ENCODE assay signal across 1 cellular context in the genomic region with DNA sequence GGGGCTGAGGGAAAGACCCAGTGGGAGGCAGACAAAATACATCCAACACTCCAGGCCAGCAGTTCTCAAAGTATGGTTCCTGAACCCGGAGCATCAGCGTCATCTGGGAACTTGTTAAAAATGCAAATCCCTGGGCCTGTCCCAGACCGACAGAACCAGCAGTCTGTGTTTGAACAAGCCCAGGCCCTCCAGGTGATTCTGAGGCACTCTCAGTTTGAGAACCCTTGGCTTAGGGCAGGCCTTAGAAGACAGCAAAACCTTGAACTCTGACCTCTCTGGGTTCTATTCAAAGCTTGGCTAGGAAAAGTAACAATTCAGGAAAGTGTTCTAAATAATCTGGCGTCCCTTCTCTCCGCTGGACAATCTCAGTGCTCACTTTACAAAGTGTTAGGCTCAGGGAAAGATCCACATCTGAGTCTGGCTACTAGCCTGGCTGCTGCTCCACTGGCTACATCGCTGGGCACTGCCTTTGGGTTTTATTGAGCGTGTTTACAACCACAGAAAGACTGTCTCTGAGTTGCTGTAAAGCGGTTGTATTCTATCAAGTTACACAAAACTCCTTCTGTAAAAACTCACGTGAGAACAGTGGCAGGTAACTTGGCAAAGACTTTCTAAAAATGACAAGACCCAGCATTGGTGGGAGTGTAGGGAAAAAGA.
TF ChIP-seq lines count a peak whose summit lies in the region.

No MANE protein-coding gene starts in this region.

TF ChIP-seq in IMR-90, 13 proteins besides CTCF, POLR2A, EP300 and RAD21 (continued from another document):
- TF ChIP-seq, protein P1, sequence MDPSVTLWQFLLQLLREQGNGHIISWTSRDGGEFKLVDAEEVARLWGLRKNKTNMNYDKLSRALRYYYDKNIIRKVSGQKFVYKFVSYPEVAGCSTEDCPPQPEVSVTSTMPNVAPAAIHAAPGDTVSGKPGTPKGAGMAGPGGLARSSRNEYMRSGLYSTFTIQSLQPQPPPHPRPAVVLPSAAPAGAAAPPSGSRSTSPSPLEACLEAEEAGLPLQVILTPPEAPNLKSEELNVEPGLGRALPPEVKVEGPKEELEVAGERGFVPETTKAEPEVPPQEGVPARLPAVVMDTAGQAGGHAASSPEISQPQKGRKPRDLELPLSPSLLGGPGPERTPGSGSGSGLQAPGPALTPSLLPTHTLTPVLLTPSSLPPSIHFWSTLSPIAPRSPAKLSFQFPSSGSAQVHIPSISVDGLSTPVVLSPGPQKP (IDR thresholded peaks at IDR 0.05; ENCODE audit: borderline replicate concordance, low read depth, low read length) = no peak
- TF ChIP-seq RFX5 (IDR thresholded peaks at IDR 0.05; ENCODE audit: low read depth, low read length) = no peak
